Comparison of ENCODE assay signal across 19 cellular contexts in the genomic region with DNA sequence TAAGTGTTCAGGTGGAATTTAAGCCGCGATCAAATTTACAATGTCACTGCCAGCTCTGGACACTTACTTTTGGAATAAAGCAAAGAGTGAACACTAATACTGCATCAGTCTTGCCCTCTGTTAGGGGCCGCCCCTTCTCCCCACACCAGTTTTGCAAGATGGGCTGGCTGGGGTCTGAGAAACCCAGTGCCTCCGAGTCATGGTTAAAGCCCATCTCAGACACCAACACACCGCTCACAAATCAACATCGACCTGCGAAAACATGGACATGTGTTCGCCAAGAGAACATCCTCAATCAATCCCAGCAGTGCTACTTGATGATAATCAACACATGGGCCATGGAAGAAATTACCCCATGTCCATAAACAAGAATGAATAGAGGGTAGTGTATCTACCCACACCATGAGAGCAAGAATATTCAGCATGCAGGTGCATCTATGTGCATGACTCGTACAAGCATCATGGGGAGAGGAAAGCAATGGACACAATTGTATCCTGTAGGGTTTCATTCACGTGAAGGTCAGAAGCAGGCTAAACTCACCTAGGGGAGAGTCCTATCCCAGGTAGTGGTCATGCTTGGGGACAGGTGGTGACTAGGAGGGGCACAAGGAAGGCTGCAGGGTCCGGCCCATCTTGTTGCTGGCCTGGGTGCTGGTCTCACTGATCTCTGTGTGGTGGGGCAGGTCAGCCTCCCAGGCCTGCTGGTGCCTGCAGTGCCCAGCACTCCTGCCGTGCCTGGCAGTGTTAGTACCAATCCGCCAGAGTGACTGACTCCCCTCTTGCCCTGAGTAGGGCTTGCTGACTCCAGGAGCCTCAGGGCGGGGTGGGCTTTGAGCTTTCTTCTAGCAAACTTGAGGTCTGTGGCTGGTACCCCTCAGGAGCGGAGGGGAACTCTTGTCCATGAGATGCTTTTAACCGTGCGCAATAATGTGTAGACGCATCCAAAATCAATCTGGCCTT. TPM values are rescaled to one million over a fixed set of nuclear protein-coding genes. Genes with fewer than 3 reads are reported as not detected.
DNase-seq lines count a peak whose midpoint lies in the region; ATAC-seq and TF ChIP-seq lines count a peak whose summit lies in the region.
"Had no signal": no experiment of that assay in that cellular context is flagged by ENCODE, and none has a peak within 500 bp of the region (broad histone marks: within the 10 kb centered on the region; RNA-seq: fewer than 3 reads in every experiment).

No MANE protein-coding gene starts in this region.

- 83% methylated on average over 18 of the region's 18 CpGs for WGBS in right cardiac atrium
- WGBS in endodermal cell (ENCODE audit: insufficient coverage in 1 of 2, insufficient read length in 1 of 2), 2 experiments, result 95 to 99% methylated on average over 13 to 18 of the region's 18 CpGs
- WGBS in lung, 2 donors, result 91 to 93% methylated on average over 18 of the region's 18 CpGs

- H3K27ac ChIP-seq in left ventricle myocardium inferior (replicated peaks), result no peak overlapping the region
- no peak overlapping the region for H3K27ac ChIP-seq in right cardiac atrium (ENCODE audit: low read length)
- no peak overlapping the region for H3K27ac ChIP-seq in endodermal cell (ENCODE audit: low read depth, low read length)
- no peak overlapping the region for H3K27ac ChIP-seq in lung (ENCODE audit: low read depth in 1 of 2, low read length in 1 of 2)
- peak overlapping the region; percentile 79 for H3K27ac ChIP-seq in vagina
- H3K27ac ChIP-seq: GM23248, HL-60, KMS-11 had no signal

- peaks cover 21% of the 10 kb centered on the region for H3K27me3 ChIP-seq in left ventricle myocardium inferior (ENCODE audit: low read depth)
- no peaks in the 10 kb centered on the region for H3K27me3 ChIP-seq in right cardiac atrium (ENCODE audit: control insufficient read depth, insufficient read depth)
- H3K27me3 ChIP-seq in endodermal cell (ENCODE audit: control insufficient read depth, insufficient read depth, low read length, poor library complexity, severe bottlenecking), result no peaks in the 10 kb centered on the region
- no peaks in the 10 kb centered on the region for H3K27me3 ChIP-seq in lung (ENCODE audit: control insufficient read depth, insufficient read depth)
- H3K27me3 ChIP-seq in vagina, result no peaks in the 10 kb centered on the region

- H3K36me3 Mint-ChIP-seq in endodermal cell (ENCODE audit: low read depth) (peaks cover 67% of the 10 kb centered on the region), glutamatergic neuron (ENCODE audit: unreplicated experiment) (no peaks in the 10 kb centered on the region)

- H3K27ac Mint-ChIP-seq in endodermal cell (no peak overlapping the region), glutamatergic neuron (ENCODE audit: unreplicated experiment) (no peak overlapping the region)

- no peak for TF ChIP-seq POLR2A in vagina (IDR thresholded peaks at IDR 0.05)

- TF ChIP-seq CTCF in left ventricle myocardium inferior (IDR thresholded peaks at IDR 0.05; ENCODE audit: borderline replicate concordance) (no peak), endodermal cell (conservative IDR thresholded peaks at IDR 0.05) (no peak), lung (IDR thresholded peaks at IDR 0.05; ENCODE audit: control extremely low read depth, extremely low read depth) (no peak), vagina (IDR thresholded peaks at IDR 0.05) (no peak), glutamatergic neuron (IDR thresholded peaks at IDR 0.05; ENCODE audit: partially characterized antibody, unreplicated experiment) (no peak)

- no peaks in the 10 kb centered on the region for H3K9me3 Mint-ChIP-seq in endodermal cell
- peaks cover 6% of the 10 kb centered on the region for H3K9me3 Mint-ChIP-seq in glutamatergic neuron (ENCODE audit: unreplicated experiment)
- H3K9me3 Mint-ChIP-seq: CD14-positive monocyte had no signal

- H3K9ac ChIP-seq in endodermal cell (ENCODE audit: extremely low read depth, low read length, poor library complexity, severe bottlenecking), result no peak overlapping the region
- H3K9ac ChIP-seq: GM23248, KMS-11 had no signal

- DNase-seq in left ventricle myocardium inferior (no peak), right cardiac atrium (no peak), endodermal cell (no peak), lung (ENCODE audit: low spot score) (peak; percentile 24), vagina (ENCODE audit: extremely low spot score in 2 of 2) (peak; percentile 74 to 87), NCI-H82 (lab: John Stamatoyannopoulos, UW) (no peak), glutamatergic neuron (no peak)
- DNase-seq: ACHN, AML-193, GDM1, GM23248, NCI-H1417, NCI-H187 treated with DMSO at 0.1 percent for 48 hours, NCI-H226 had no signal

- peaks cover 40% of the 10 kb centered on the region for H3K4me1 Mint-ChIP-seq in endodermal cell
- H3K4me1 Mint-ChIP-seq in glutamatergic neuron (ENCODE audit: low read depth, unreplicated experiment), result peaks cover 5% of the 10 kb centered on the region

- H3K4me3 ChIP-seq in left ventricle myocardium inferior, result peak overlapping the region; percentile 10
- H3K4me3 ChIP-seq in right cardiac atrium (ENCODE audit: low read length), result no peak overlapping the region
- peak overlapping the region; percentile 97 for H3K4me3 ChIP-seq in endodermal cell (ENCODE audit: low read length)
- no peak overlapping the region for H3K4me3 ChIP-seq in lung
- H3K4me3 ChIP-seq in vagina, result no peak overlapping the region
- H3K4me3 ChIP-seq: HAP-1 had no signal

- H3K4me1 ChIP-seq in left ventricle myocardium inferior (peaks cover 88% of the 10 kb centered on the region), right cardiac atrium (ENCODE audit: control insufficient read depth, insufficient read depth, low read length) (peaks cover 11% of the 10 kb centered on the region), endodermal cell (ENCODE audit: control insufficient read depth, insufficient read depth, low read length) (peaks cover 21% of the 10 kb centered on the region), lung (ENCODE audit: control insufficient read depth in 2 of 2, insufficient read depth in 2 of 2, low read length in 2 of 2) (peaks cover 6% of the 10 kb centered on the region in 2 donors), vagina (peaks cover 92% of the 10 kb centered on the region)
- H3K4me1 ChIP-seq: HAP-1 had no signal

- H3K27me3 Mint-ChIP-seq in endodermal cell (ENCODE audit: insufficient read depth) (peaks cover 3% of the 10 kb centered on the region), glutamatergic neuron (ENCODE audit: unreplicated experiment) (peaks cover 5% of the 10 kb centered on the region)

- intact Hi-C loops in left ventricle myocardium inferior (cut with micrococcal nuclease), result loop anchor here (10.0 kb wide), 1 partner anchor 212 kb away; no protein-coding TSS in a partner anchor
- intact Hi-C loops in right cardiac atrium (cut with DNase I), result loop anchor here (10.0 kb wide), 5 partner anchors 122 to 272 kb away; no protein-coding TSS in a partner anchor
- intact Hi-C loops in vagina (cut with DNase I), result loop anchor here (10.0 kb wide), 1 partner anchor 252 kb away; no protein-coding TSS in a partner anchor

- H3K36me3 ChIP-seq in left ventricle myocardium inferior, result peaks cover 6% of the 10 kb centered on the region
- H3K36me3 ChIP-seq in endodermal cell (ENCODE audit: control insufficient read depth, insufficient read depth, low read length), result peaks cover 73% of the 10 kb centered on the region
- no peaks in the 10 kb centered on the region for H3K36me3 ChIP-seq in lung (ENCODE audit: control insufficient read depth in 2 of 2, insufficient read depth in 2 of 2, low read length in 2 of 2)
- no peaks in the 10 kb centered on the region for H3K36me3 ChIP-seq in vagina
- H3K36me3 ChIP-seq: HAP-1 had no signal

- peak overlapping the region; percentile 95 for H3K4me3 Mint-ChIP-seq in endodermal cell
- no peak overlapping the region for H3K4me3 Mint-ChIP-seq in glutamatergic neuron (ENCODE audit: unreplicated experiment)

- H3K9me3 ChIP-seq in left ventricle myocardium inferior (replicated peaks) (no peaks in the 10 kb centered on the region), right cardiac atrium (ENCODE audit: control insufficient read depth, low read length) (no peaks in the 10 kb centered on the region), endodermal cell (ENCODE audit: control insufficient read depth, low read length) (no peaks in the 10 kb centered on the region), lung (ENCODE audit: control insufficient read depth in 2 of 2, insufficient read depth in 1 of 2, low read length in 1 of 2) (peaks cover 0 to 1% of the 10 kb centered on the region in 2 donors), vagina (no peaks in the 10 kb centered on the region)
- H3K9me3 ChIP-seq: HAP-1 had no signal

- ATAC-seq in right cardiac atrium (no peak), lung (ENCODE audit: insufficient read depth, low FRiP score) (no peak), GM18517 (IDR thresholded peaks at IDR 0.05; ENCODE audit: unreplicated experiment) (no peak)

RNA-seq across cellular contexts. Expression of gene S1PR3, which starts 5.1 kb away (rescaled TPM):
- total RNA-seq in left ventricle myocardium inferior (26.8 TPM), right cardiac atrium (10 to 100 TPM; 37.2 to 51.6 (median 38.3) TPM), endodermal cell (10 to 100 TPM; 53.6 to 95.2 TPM), lung (10 to 100 TPM; 14.5 to 38.7 TPM), vagina (39.3 TPM), glutamatergic neuron (ENCODE audit: unreplicated experiment) (2.9 TPM)
- polyA plus RNA-seq in right cardiac atrium (24.9 TPM), lung (10 to 100 TPM in 1 of 2 donors, 1 to 10 TPM in 1; 2.8 to 14.0 TPM)
- polyA plus RNA-seq in endodermal cell (2013, experiment 1 of 2), result 21.5 TPM
- 27.6 TPM for polyA plus RNA-seq in endodermal cell (2013, experiment 2 of 2)

Comparison
In these comparisons a context has a peak if more than half of its experiments do, and no peak if none do; other contexts are left out.
1. H3K4me3 ChIP-seq: peak in left ventricle myocardium inferior (single experiment) and endodermal cell (single experiment); none in right cardiac atrium (single experiment), lung (single experiment) and vagina (0 of 2).
2. DNase-seq: peak in lung (single experiment) and vagina (2 of 2); none in left ventricle myocardium inferior (single experiment), right cardiac atrium (0 of 3), endodermal cell (single experiment), NCI-H82 (single experiment) and glutamatergic neuron (single experiment).